ENCODE assay signal across 8 cellular contexts in genomic region chr1:27724961-27725373, GRCh38. TPM values are rescaled to one million over a fixed set of nuclear protein-coding genes. Genes with fewer than 3 reads are reported as not detected.
DNase-seq lines count a peak whose midpoint lies in the region; ATAC-seq and TF ChIP-seq lines count a peak whose summit lies in the region.

No MANE protein-coding gene starts in this region.

- peak overlapping the region; percentile 99 for H3K27ac Mint-ChIP-seq in activated T-helper 17 cell treated with anti-CD3 and anti-CD28 coated beads, Interleukin-2, amount 50 U/mL, for 72 hours

- intact Hi-C loops in left ventricle myocardium inferior (cut with micrococcal nuclease), result no loop called here

- peak overlapping the region; percentile 94 for H3K27ac ChIP-seq in left ventricle myocardium inferior (replicated peaks)

- no peaks in the 10 kb centered on the region for H3K9me3 ChIP-seq in left ventricle myocardium inferior (replicated peaks)

- H3K4me3 Mint-ChIP-seq in activated T-helper 17 cell treated with anti-CD3 and anti-CD28 coated beads, Interleukin-2, amount 50 U/mL, for 72 hours, result peak overlapping the region; percentile 93

- no peaks in the 10 kb centered on the region for H3K27me3 Mint-ChIP-seq in activated T-helper 17 cell treated with anti-CD3 and anti-CD28 coated beads, Interleukin-2, amount 50 U/mL, for 72 hours

- H3K36me3 Mint-ChIP-seq in activated T-helper 17 cell treated with anti-CD3 and anti-CD28 coated beads, Interleukin-2, amount 50 U/mL, for 72 hours (ENCODE audit: low read depth), result peaks cover 18% of the 10 kb centered on the region

- H3K4me3 ChIP-seq in left ventricle myocardium inferior, result peak overlapping the region; percentile 83
- peak overlapping the region; percentile 46 for H3K4me3 ChIP-seq in skeletal muscle cell (ENCODE audit: low read depth, low read length)

- DNase-seq in DMS53 treated with DMSO at 0.1 percent for 48 hours (lab: John Stamatoyannopoulos, UW; ENCODE audit: unreplicated experiment), result peak; percentile 42
- peak; percentile 57 for DNase-seq in NCI-H128 (lab: John Stamatoyannopoulos, UW; ENCODE audit: unreplicated experiment)
- DNase-seq in left ventricle myocardium inferior, result peak; percentile 18
- DNase-seq in skeletal muscle cell (ENCODE audit: low read depth), result no peak
- DNase-seq in NK-92 treated with Interleukin-12 subunit alpha and Interleukin-12 subunit beta, amount 100 ng/mL, for 24 hours (lab: John Stamatoyannopoulos, UW), result no peak
- no peak for DNase-seq in amniotic stem cell (lab: John Stamatoyannopoulos, UW)

- peaks cover 25% of the 10 kb centered on the region for H3K4me1 ChIP-seq in left ventricle myocardium inferior

- H3K27me3 ChIP-seq in left ventricle myocardium inferior (ENCODE audit: low read depth), result no peaks in the 10 kb centered on the region

- peaks cover 15% of the 10 kb centered on the region for H3K36me3 ChIP-seq in left ventricle myocardium inferior

- no peak for TF ChIP-seq CTCF in left ventricle myocardium inferior (IDR thresholded peaks at IDR 0.05; ENCODE audit: borderline replicate concordance)

- ATAC-seq in activated T-helper 17 cell treated with anti-CD3 and anti-CD28 coated beads, Interleukin-2, amount 50 U/mL, for 72 hours (replicated peaks), result no peak
- no peak for ATAC-seq in HG02885 (IDR thresholded peaks at IDR 0.05; ENCODE audit: poor library complexity, unreplicated experiment)

- H3K4me1 Mint-ChIP-seq in activated T-helper 17 cell treated with anti-CD3 and anti-CD28 coated beads, Interleukin-2, amount 50 U/mL, for 72 hours, result peaks cover 15% of the 10 kb centered on the region

- H3K9me3 Mint-ChIP-seq in activated T-helper 17 cell treated with anti-CD3 and anti-CD28 coated beads, Interleukin-2, amount 50 U/mL, for 72 hours, result no peaks in the 10 kb centered on the region

RNA-seq across cellular contexts. Expression of gene FAM76A, which starts 0.8 kb away (rescaled TPM):
- 1 to 10 TPM; 6.4 to 8.4 TPM for total RNA-seq in activated T-helper 17 cell treated with anti-CD3 and anti-CD28 coated beads, Interleukin-2, amount 50 U/mL, for 72 hours
- 9.9 TPM for total RNA-seq in left ventricle myocardium inferior

RNA-seq across cellular contexts. Expression of gene STX12, which starts 48.1 kb away (rescaled TPM):
- 10 to 100 TPM; 39.1 to 50.7 TPM for total RNA-seq in activated T-helper 17 cell treated with anti-CD3 and anti-CD28 coated beads, Interleukin-2, amount 50 U/mL, for 72 hours
- 22.0 TPM for total RNA-seq in left ventricle myocardium inferior

RNA-seq across cellular contexts. Expression of gene IFI6, which starts 53.0 kb away (rescaled TPM):
- total RNA-seq in activated T-helper 17 cell treated with anti-CD3 and anti-CD28 coated beads, Interleukin-2, amount 50 U/mL, for 72 hours, result 10 to 100 TPM; 32.3 to 43.7 TPM
- total RNA-seq in left ventricle myocardium inferior, result 39.2 TPM

Comparison
In these comparisons a context has a peak if more than half of its experiments do, and no peak if none do; other contexts are left out.
1. DNase-seq: peak in DMS53 treated with DMSO at 0.1 percent for 48 hours (single experiment), NCI-H128 (single experiment) and left ventricle myocardium inferior (single experiment); none in skeletal muscle cell (single experiment), NK-92 treated with Interleukin-12 subunit alpha and Interleukin-12 subunit beta, amount 100 ng/mL, for 24 hours (single experiment) and amniotic stem cell (single experiment).